ENCODE assay signal across 1 cellular context in genomic region chr3:52253314-52254260, GRCh38.
TF ChIP-seq lines count a peak whose summit lies in the region.

No MANE protein-coding gene starts in this region.

TF ChIP-seq in SK-N-SH, 30 proteins besides CTCF, POLR2A, EP300 and RAD21:
- TF ChIP-seq MXI1 (IDR thresholded peaks at IDR 0.05; ENCODE audit: low read depth, low read length) (no peak), CHD2 (IDR thresholded peaks at IDR 0.05; ENCODE audit: low read length, partially characterized antibody) (no peak), RCOR1 (IDR thresholded peaks at IDR 0.05; ENCODE audit: low read length) (no peak), GATA2 (CRISPR knock-in tag; IDR thresholded peaks at IDR 0.05) (no peak), USF2 (IDR thresholded peaks at IDR 0.05; ENCODE audit: borderline replicate concordance, low read depth, low read length) (no peak), YY1 (IDR thresholded peaks at IDR 0.05; ENCODE audit: low read depth) (no peak), GABPA (IDR thresholded peaks at IDR 0.05; ENCODE audit: low read depth) (no peak)
- TF ChIP-seq, protein P1, sequence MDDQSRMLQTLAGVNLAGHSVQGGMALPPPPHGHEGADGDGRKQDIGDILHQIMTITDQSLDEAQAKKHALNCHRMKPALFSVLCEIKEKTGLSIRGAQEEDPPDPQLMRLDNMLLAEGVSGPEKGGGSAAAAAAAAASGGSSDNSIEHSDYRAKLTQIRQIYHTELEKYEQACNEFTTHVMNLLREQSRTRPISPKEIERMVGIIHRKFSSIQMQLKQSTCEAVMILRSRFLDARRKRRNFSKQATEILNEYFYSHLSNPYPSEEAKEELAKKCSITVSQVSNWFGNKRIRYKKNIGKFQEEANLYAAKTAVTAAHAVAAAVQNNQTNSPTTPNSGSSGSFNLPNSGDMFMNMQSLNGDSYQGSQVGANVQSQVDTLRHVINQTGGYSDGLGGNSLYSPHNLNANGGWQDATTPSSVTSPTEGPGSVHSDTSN (IDR thresholded peaks at IDR 0.05) = no peak
